1 cellular context compared by ENCODE assay signal in the genomic region with DNA sequence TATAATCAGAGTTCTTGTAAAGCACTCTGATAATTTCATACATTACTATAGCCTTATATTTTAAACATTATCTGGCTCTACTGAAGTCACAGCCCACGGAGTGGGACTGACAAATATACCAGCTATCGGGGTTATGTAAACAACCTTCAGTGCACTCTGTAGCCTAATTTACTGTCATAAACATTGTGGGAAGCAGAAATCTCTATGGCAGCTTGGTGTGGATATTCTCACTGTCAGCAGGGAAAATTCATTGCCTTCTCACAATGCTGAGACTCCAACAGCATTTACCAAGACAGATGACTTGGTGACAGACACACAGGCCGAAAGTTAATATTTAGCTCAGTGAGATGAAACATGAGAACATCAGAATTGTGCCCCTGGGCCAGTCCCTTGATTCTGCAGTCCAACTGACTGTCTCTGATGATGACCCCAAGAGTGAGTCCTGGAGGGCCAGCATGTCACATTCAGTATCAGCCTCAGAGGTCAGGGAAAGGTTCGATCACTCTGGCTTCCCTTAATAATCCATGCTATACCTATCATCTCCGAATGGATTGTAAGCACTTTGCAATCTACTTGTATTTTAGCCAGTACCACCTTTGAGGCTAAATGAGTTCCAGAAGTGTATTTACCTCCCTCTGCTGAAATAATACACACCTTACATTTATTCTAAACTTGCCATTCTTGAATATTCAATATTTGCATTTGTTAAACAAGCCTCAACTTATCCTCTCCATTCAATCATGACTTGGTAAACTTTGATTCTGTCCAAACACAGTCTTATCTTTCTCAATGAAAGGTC.
TF ChIP-seq lines count a peak whose summit lies in the region.

No MANE protein-coding gene starts in this region.

TF ChIP-seq in HEK293, 187 proteins besides CTCF, POLR2A, EP300 and RAD21 (continued from another document):
- TF ChIP-seq, protein P1, sequence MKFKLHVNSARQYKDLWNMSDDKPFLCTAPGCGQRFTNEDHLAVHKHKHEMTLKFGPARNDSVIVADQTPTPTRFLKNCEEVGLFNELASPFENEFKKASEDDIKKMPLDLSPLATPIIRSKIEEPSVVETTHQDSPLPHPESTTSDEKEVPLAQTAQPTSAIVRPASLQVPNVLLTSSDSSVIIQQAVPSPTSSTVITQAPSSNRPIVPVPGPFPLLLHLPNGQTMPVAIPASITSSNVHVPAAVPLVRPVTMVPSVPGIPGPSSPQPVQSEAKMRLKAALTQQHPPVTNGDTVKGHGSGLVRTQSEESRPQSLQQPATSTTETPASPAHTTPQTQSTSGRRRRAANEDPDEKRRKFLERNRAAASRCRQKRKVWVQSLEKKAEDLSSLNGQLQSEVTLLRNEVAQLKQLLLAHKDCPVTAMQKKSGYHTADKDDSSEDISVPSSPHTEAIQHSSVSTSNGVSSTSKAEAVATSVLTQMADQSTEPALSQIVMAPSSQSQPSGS (tag by site-specific recombination; IDR thresholded peaks at IDR 0.05; ENCODE audit: low read depth) = no peak
- TF ChIP-seq ZNF548 (tag by site-specific recombination; IDR thresholded peaks at IDR 0.05) = no peak
- TF ChIP-seq, protein P2, sequence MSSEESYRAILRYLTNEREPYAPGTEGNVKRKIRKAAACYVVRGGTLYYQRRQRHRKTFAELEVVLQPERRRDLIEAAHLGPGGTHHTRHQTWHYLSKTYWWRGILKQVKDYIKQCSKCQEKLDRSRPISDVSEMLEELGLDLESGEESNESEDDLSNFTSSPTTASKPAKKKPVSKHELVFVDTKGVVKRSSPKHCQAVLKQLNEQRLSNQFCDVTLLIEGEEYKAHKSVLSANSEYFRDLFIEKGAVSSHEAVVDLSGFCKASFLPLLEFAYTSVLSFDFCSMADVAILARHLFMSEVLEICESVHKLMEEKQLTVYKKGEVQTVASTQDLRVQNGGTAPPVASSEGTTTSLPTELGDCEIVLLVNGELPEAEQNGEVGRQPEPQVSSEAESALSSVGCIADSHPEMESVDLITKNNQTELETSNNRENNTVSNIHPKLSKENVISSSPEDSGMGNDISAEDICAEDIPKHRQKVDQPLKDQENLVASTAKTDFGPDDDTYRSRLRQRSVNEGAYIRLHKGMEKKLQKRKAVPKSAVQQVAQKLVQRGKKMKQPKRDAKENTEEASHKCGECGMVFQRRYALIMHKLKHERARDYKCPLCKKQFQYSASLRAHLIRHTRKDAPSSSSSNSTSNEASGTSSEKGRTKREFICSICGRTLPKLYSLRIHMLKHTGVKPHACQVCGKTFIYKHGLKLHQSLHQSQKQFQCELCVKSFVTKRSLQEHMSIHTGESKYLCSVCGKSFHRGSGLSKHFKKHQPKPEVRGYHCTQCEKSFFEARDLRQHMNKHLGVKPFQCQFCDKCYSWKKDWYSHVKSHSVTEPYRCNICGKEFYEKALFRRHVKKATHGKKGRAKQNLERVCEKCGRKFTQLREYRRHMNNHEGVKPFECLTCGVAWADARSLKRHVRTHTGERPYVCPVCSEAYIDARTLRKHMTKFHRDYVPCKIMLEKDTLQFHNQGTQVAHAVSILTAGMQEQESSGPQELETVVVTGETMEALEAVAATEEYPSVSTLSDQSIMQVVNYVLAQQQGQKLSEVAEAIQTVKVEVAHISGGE (tag by site-specific recombination; conservative IDR thresholded peaks at IDR 0.05; ENCODE audit: low read depth) = no peak
- TF ChIP-seq SCRT1 (tag by site-specific recombination; IDR thresholded peaks at IDR 0.05; ENCODE audit: borderline replicate concordance) = no peak
- no peak for TF ChIP-seq ZNF16 (tag by site-specific recombination; IDR thresholded peaks at IDR 0.05; ENCODE audit: low read depth)
- TF ChIP-seq ZNF133 (tag by site-specific recombination; IDR thresholded peaks at IDR 0.05) = no peak
- TF ChIP-seq, protein P3, sequence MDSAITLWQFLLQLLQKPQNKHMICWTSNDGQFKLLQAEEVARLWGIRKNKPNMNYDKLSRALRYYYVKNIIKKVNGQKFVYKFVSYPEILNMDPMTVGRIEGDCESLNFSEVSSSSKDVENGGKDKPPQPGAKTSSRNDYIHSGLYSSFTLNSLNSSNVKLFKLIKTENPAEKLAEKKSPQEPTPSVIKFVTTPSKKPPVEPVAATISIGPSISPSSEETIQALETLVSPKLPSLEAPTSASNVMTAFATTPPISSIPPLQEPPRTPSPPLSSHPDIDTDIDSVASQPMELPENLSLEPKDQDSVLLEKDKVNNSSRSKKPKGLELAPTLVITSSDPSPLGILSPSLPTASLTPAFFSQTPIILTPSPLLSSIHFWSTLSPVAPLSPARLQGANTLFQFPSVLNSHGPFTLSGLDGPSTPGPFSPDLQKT (IDR thresholded peaks at IDR 0.05; ENCODE audit: borderline replicate concordance, low read depth, low read length) = no peak
- TF ChIP-seq ZNF837 (tag by site-specific recombination; IDR thresholded peaks at IDR 0.05) = no peak
- no peak for TF ChIP-seq ZNF433 (tag by site-specific recombination; IDR thresholded peaks at IDR 0.05; ENCODE audit: low read depth)
- TF ChIP-seq ZNF747 (tag by site-specific recombination; IDR thresholded peaks at IDR 0.05) = no peak
- no peak for TF ChIP-seq ZNF623 (tag by site-specific recombination; IDR thresholded peaks at IDR 0.05)
TF ChIP-seq in HEK293: peak in this region for 15.
